ENCODE assay signal across 1 cellular context in genomic region chr11:57321996-57322880, GRCh38.
TF ChIP-seq lines count a peak whose summit lies in the region.

No MANE protein-coding gene starts in this region.

TF ChIP-seq in HEK293, 187 proteins besides CTCF, POLR2A, EP300 and RAD21 (continued from another document):
- TF ChIP-seq IKZF3 (tag by site-specific recombination; IDR thresholded peaks at IDR 0.05) (peak; percentile 70), KLF1 (tag by site-specific recombination; IDR thresholded peaks at IDR 0.05) (peak; percentile 86), PATZ1 (tag by site-specific recombination; IDR thresholded peaks at IDR 0.05) (peak; percentile 46; the same call in 1 of the 2 replicates), WT1 (tag by site-specific recombination; IDR thresholded peaks at IDR 0.05) (peak; percentile 90), ZNF394 (tag by site-specific recombination; IDR thresholded peaks at IDR 0.05; ENCODE audit: borderline replicate concordance) (peak; percentile 23; the same call in 1 of the 2 replicates), SP7 (tag by site-specific recombination; IDR thresholded peaks at IDR 0.05) (0 out of 2 replicates have a peak, but pooled peaks have one; percentile 19), BCL11A (tag by site-specific recombination; IDR thresholded peaks at IDR 0.05; ENCODE audit: low read depth) (no peak), GLIS1 (tag by site-specific recombination; IDR thresholded peaks at IDR 0.05) (peak; percentile 62; the same call in 1 of the 2 replicates), EGR2 (tag by site-specific recombination; IDR thresholded peaks at IDR 0.05; ENCODE audit: low read depth) (peak; percentile 77), ZNF600 (tag by site-specific recombination; IDR thresholded peaks at IDR 0.05) (peak; percentile 41; the same call in 1 of the 2 replicates), ZNF266 (tag by site-specific recombination; IDR thresholded peaks at IDR 0.05; ENCODE audit: low read depth) (no peak), SP2 (tag by site-specific recombination; IDR thresholded peaks at IDR 0.05) (peak; percentile 62)
